19 cellular contexts compared by ENCODE assay signal in genomic region chr9:121474225-121474947, GRCh38. TPM values are rescaled to one million over a fixed set of nuclear protein-coding genes. Genes with fewer than 3 reads are reported as not detected.
DNase-seq lines count a peak whose midpoint lies in the region; ATAC-seq and TF ChIP-seq lines count a peak whose summit lies in the region.
"Had no signal": no experiment of that assay in that cellular context is flagged by ENCODE, and none has a peak within 500 bp of the region (broad histone marks: within the 10 kb centered on the region; RNA-seq: fewer than 3 reads in every experiment).

No MANE protein-coding gene starts in this region.

- no peak overlapping the region for H3K9ac ChIP-seq in neural progenitor cell
- H3K9ac ChIP-seq: BLaER1 had no signal

- DNase-seq in WTC11 (ENCODE audit: low spot score), result no peak
- no peak for DNase-seq in left cardiac atrium
- no peak for DNase-seq in neural progenitor cell (ENCODE audit: low spot score)
- DNase-seq in aorta, result no peak
- no peak for DNase-seq in kidney glomerular epithelial cell (lab: John Stamatoyannopoulos, UW)
- no peak for DNase-seq in activated naive CD8-positive, alpha-beta T cell treated with anti-CD3 and anti-CD28 coated beads, Interleukin-2, amount 50 U/mL, for 24 hours
- DNase-seq: CD4-positive, alpha-beta memory T cell; GOT3; KBM-7; NCI-H1105 treated with DMSO at 0.1 percent for 48 hours; NCI-H1694; NCI-H510A treated with DMSO at 0.1 percent for 48 hours; NCI-H774; OCI-M1; SHP77 treated with DMSO at 0.1 percent for 48 hours had no signal

- H3K9me3 ChIP-seq in neural progenitor cell (ENCODE audit: low read depth) (no peaks in the 10 kb centered on the region), aorta (ENCODE audit: control insufficient read depth, low read length) (no peaks in the 10 kb centered on the region)
- H3K9me3 ChIP-seq: BLaER1 had no signal

- POLR2A ChIA-PET in WTC11 (lab: Charles Lee), result no interaction called here

- intact Hi-C loops in left cardiac atrium (cut with DNase I), result no loop called here
- intact Hi-C loops in aorta (cut with DNase I), result loop anchor here in 1 of 2 donors (10.0 kb wide), 1 partner anchor 180 kb away; no protein-coding TSS in a partner anchor

- H3K27ac Mint-ChIP-seq in WTC11, result no peak overlapping the region
- H3K27ac Mint-ChIP-seq in neural progenitor cell, result no peak overlapping the region
- no peak overlapping the region for H3K27ac Mint-ChIP-seq in activated naive CD8-positive, alpha-beta T cell treated with anti-CD3 and anti-CD28 coated beads, Interleukin-2, amount 50 U/mL, for 24 hours
- H3K27ac Mint-ChIP-seq: CD4-positive, alpha-beta memory T cell had no signal

- no peak overlapping the region for H3K4me2 ChIP-seq in neural progenitor cell
- H3K4me2 ChIP-seq: BLaER1 had no signal

- no peaks in the 10 kb centered on the region for H4K20me1 ChIP-seq in neural progenitor cell (ENCODE audit: low read depth)
- H4K20me1 ChIP-seq: BLaER1 had no signal

- peak overlapping the region; percentile 68 for H2AFZ ChIP-seq in neural progenitor cell (replicated peaks)

- no peaks in the 10 kb centered on the region for H3K79me2 ChIP-seq in neural progenitor cell (ENCODE audit: low read depth)

- CTCF ChIA-PET in WTC11 (lab: Charles Lee), result no interaction called here

- H3K27me3 Mint-ChIP-seq in WTC11 (ENCODE audit: low read depth), result peaks cover 3% of the 10 kb centered on the region; the same call in 1 of the 2 replicates
- peaks cover 7% of the 10 kb centered on the region for H3K27me3 Mint-ChIP-seq in neural progenitor cell (ENCODE audit: insufficient read depth, low read depth)
- H3K27me3 Mint-ChIP-seq in activated naive CD8-positive, alpha-beta T cell treated with anti-CD3 and anti-CD28 coated beads, Interleukin-2, amount 50 U/mL, for 24 hours, result peaks cover 9% of the 10 kb centered on the region

- H3K4me1 ChIP-seq in neural progenitor cell, result peaks cover 14% of the 10 kb centered on the region
- peaks cover 3 to 7% of the 10 kb centered on the region in 2 donors for H3K4me1 ChIP-seq in aorta (ENCODE audit: control insufficient read depth in 1 of 2, insufficient read depth in 2 of 2, low read length in 2 of 2)
- H3K4me1 ChIP-seq: BLaER1 had no signal

- H3F3A ChIP-seq in neural progenitor cell (ENCODE audit: low read depth), result peaks cover 2% of the 10 kb centered on the region

- H3K27ac ChIP-seq in neural progenitor cell (no peak overlapping the region), aorta (ENCODE audit: low read depth in 1 of 2, low read length in 2 of 2) (peak overlapping the region; percentile 87 to 97)
- H3K27ac ChIP-seq: BLaER1 had no signal

- ATAC-seq in WTC11, result peak; percentile 56
- peak; percentile 47 to 79 for ATAC-seq in left cardiac atrium
- peak; percentile 30 for ATAC-seq in aorta (ENCODE audit: low FRiP score)
- ATAC-seq in GM18517 (IDR thresholded peaks at IDR 0.05; ENCODE audit: unreplicated experiment), result no peak
- no peak for ATAC-seq in activated naive CD8-positive, alpha-beta T cell treated with anti-CD3 and anti-CD28 coated beads, Interleukin-2, amount 50 U/mL, for 24 hours
- ATAC-seq: GM12878 had no signal

- H3K36me3 Mint-ChIP-seq in WTC11 (no peaks in the 10 kb centered on the region), neural progenitor cell (no peaks in the 10 kb centered on the region)
- no peaks in the 10 kb centered on the region for H3K36me3 Mint-ChIP-seq in activated naive CD8-positive, alpha-beta T cell treated with anti-CD3 and anti-CD28 coated beads, Interleukin-2, amount 50 U/mL, for 24 hours (ENCODE audit: low read depth)
- H3K36me3 Mint-ChIP-seq: CD4-positive, alpha-beta memory T cell had no signal

- H3K4me1 Mint-ChIP-seq in WTC11 (peaks cover 39% of the 10 kb centered on the region), neural progenitor cell (peaks cover 5% of the 10 kb centered on the region)
- no peaks in the 10 kb centered on the region for H3K4me1 Mint-ChIP-seq in activated naive CD8-positive, alpha-beta T cell treated with anti-CD3 and anti-CD28 coated beads, Interleukin-2, amount 50 U/mL, for 24 hours
- H3K4me1 Mint-ChIP-seq: CD4-positive, alpha-beta memory T cell had no signal

- 16 to 22% methylated on average over 10 of the region's 10 CpGs for WGBS in aorta, 2 donors

- no peaks in the 10 kb centered on the region for H3K36me3 ChIP-seq in neural progenitor cell
- no peaks in the 10 kb centered on the region for H3K36me3 ChIP-seq in aorta (ENCODE audit: control insufficient read depth in 1 of 2, insufficient read depth in 2 of 2, low read length in 1 of 2)
- H3K36me3 ChIP-seq: BLaER1 had no signal

- H3K27me3 ChIP-seq in neural progenitor cell, result no peaks in the 10 kb centered on the region
- no peaks in the 10 kb centered on the region for H3K27me3 ChIP-seq in aorta (ENCODE audit: control insufficient read depth in 1 of 2, insufficient read depth in 2 of 2, low read length in 1 of 2)
- H3K27me3 ChIP-seq: BLaER1 had no signal

- H3K4me3 Mint-ChIP-seq in WTC11 (no peak overlapping the region), neural progenitor cell (no peak overlapping the region)
- H3K4me3 Mint-ChIP-seq in activated naive CD8-positive, alpha-beta T cell treated with anti-CD3 and anti-CD28 coated beads, Interleukin-2, amount 50 U/mL, for 24 hours, result no peak overlapping the region
- H3K4me3 Mint-ChIP-seq: CD4-positive, alpha-beta memory T cell had no signal

- H3K4me3 ChIP-seq in neural progenitor cell, result no peak overlapping the region
- no peak overlapping the region for H3K4me3 ChIP-seq in aorta (ENCODE audit: low read length in 2 of 2)
- H3K4me3 ChIP-seq: BLaER1, GM12878 had no signal

- no peaks in the 10 kb centered on the region for H3K9me3 Mint-ChIP-seq in WTC11
- no peaks in the 10 kb centered on the region for H3K9me3 Mint-ChIP-seq in neural progenitor cell
- no peaks in the 10 kb centered on the region for H3K9me3 Mint-ChIP-seq in activated naive CD8-positive, alpha-beta T cell treated with anti-CD3 and anti-CD28 coated beads, Interleukin-2, amount 50 U/mL, for 24 hours
- H3K9me3 Mint-ChIP-seq: CD4-positive, alpha-beta memory T cell had no signal

- no peak for TF ChIP-seq CTCF in WTC11 (IDR thresholded peaks at IDR 0.05)
- no peak for TF ChIP-seq CTCF in neural progenitor cell (IDR thresholded peaks at IDR 0.05)

TF ChIP-seq in WTC11, 78 proteins besides CTCF, POLR2A, EP300 and RAD21:
- no peak for TF ChIP-seq TEAD4 (CRISPR knock-in tag; IDR thresholded peaks at IDR 0.05)
- TF ChIP-seq NFATC4 (CRISPR knock-in tag; IDR thresholded peaks at IDR 0.05), result no peak
- no peak for TF ChIP-seq MYBL2 (CRISPR knock-in tag; IDR thresholded peaks at IDR 0.05)
- no peak for TF ChIP-seq ZBTB43 (CRISPR knock-in tag; IDR thresholded peaks at IDR 0.05)
- no peak for TF ChIP-seq GTF2I (CRISPR knock-in tag; conservative IDR thresholded peaks at IDR 0.05)
- TF ChIP-seq CREM (CRISPR knock-in tag; IDR thresholded peaks at IDR 0.05), result no peak
- no peak for TF ChIP-seq ZMAT4 (CRISPR knock-in tag; IDR thresholded peaks at IDR 0.05)
- TF ChIP-seq USF2 (CRISPR knock-in tag; IDR thresholded peaks at IDR 0.05), result no peak
- TF ChIP-seq TCF7 (CRISPR knock-in tag; IDR thresholded peaks at IDR 0.05; ENCODE audit: low read depth), result no peak
- TF ChIP-seq CREB1 (CRISPR knock-in tag; IDR thresholded peaks at IDR 0.05), result no peak
- no peak for TF ChIP-seq ZNF121 (CRISPR knock-in tag; IDR thresholded peaks at IDR 0.05)

RNA-seq across cellular contexts. Expression of gene GGTA1, which starts 25.3 kb away (rescaled TPM):
- total RNA-seq in WTC11 (2021) (not detected in 3 replicates), left cardiac atrium (10 to 100 TPM in 1 of 2 donors, 1 to 10 TPM in 1; 8.3 to 19.3 TPM), neural progenitor cell (ENCODE audit: low replicate concordance) (not detected in 2 replicates), aorta (10 to 100 TPM; 17.6 to 38.9 TPM)
- 100 to 1,000 TPM; 102 to 239 TPM for polyA plus RNA-seq in aorta
- total RNA-seq: A673; CD4-positive, alpha-beta memory T cell had no signal
- polyA plus RNA-seq: CD4-positive, alpha-beta memory T cell had no signal

Comparison
In these comparisons a context has a peak if more than half of its experiments do, and no peak if none do; other contexts are left out.
1. ATAC-seq: peak in WTC11 (single experiment), left cardiac atrium (2 of 2) and aorta (single experiment); none in GM18517 (single experiment) and activated naive CD8-positive, alpha-beta T cell treated with anti-CD3 and anti-CD28 coated beads, Interleukin-2, amount 50 U/mL, for 24 hours (single experiment).